11 cellular contexts compared by ENCODE assay signal in genomic region chr1:153386500-153386901, GRCh38. TPM values are rescaled to one million over a fixed set of nuclear protein-coding genes. Genes with fewer than 3 reads are reported as not detected.
A peak's percentile ranks its signal among the peaks of the same experiment; 100 is the strongest.
DNase-seq lines count a peak whose midpoint lies in the region; ATAC-seq and TF ChIP-seq lines count a peak whose summit lies in the region.
"Had no signal": no experiment of that assay in that cellular context is flagged by ENCODE, and none has a peak within 500 bp of the region (broad histone marks: within the 10 kb centered on the region; RNA-seq: fewer than 3 reads in every experiment).

No MANE protein-coding gene starts in this region.

- TF ChIP-seq CTCF in heart right ventricle (IDR thresholded peaks at IDR 0.05) (no peak), GM10248 (IDR thresholded peaks at IDR 0.05; ENCODE audit: control extremely low read depth, extremely low read depth, low read depth, missing control alignments) (no peak)

- DNase-seq in M059J (ENCODE audit: low read depth) (peak; percentile 6), T-helper 17 cell (no peak), heart right ventricle (peak; percentile 27 to 31), sciatic nerve (ENCODE audit: low spot score) (no peak), GM10248 (ENCODE audit: extremely low spot score) (no peak), NCI-H82 treated with DMSO at 0.1 percent for 48 hours (lab: John Stamatoyannopoulos, UW; ENCODE audit: unreplicated experiment) (no peak)
- no peak for DNase-seq in naive thymus-derived CD8-positive, alpha-beta T cell
- DNase-seq in stimulated activated CD4-positive, alpha-beta T cell treated with anti-CD3 and anti-CD28 coated beads, Interleukin-12 subunit alpha, Interleukin-12 subunit beta, amount 100 ng/mL, for 4 hours = no peak
- DNase-seq: activated CD4-positive, CD25-positive, alpha-beta regulatory T cell; NCI-H2081 treated with DMSO at 0.1 percent for 48 hours had no signal

- H3K36me3 ChIP-seq in heart right ventricle = no peaks in the 10 kb centered on the region

- no peak overlapping the region for H3K4me3 ChIP-seq in heart right ventricle

- H3K27ac Mint-ChIP-seq in T-helper 17 cell = no peak overlapping the region
- no peak overlapping the region for H3K27ac Mint-ChIP-seq in naive thymus-derived CD8-positive, alpha-beta T cell
- H3K27ac Mint-ChIP-seq: memory B cell had no signal

- H3K27me3 Mint-ChIP-seq in T-helper 17 cell = peaks cover 24% of the 10 kb centered on the region
- H3K27me3 Mint-ChIP-seq in naive thymus-derived CD8-positive, alpha-beta T cell = peaks cover 0 to 29% (median 12%) of the 10 kb centered on the region in 5 donors

- peak overlapping the region in 3 of 10 donors; percentile 24 to 87 (median 62) for H3K27ac ChIP-seq in heart right ventricle

- 76 to 84% methylated on average over 5 of the region's 5 CpGs for WGBS in heart right ventricle, 2 donors

- peaks cover 2% of the 10 kb centered on the region for H3K4me1 Mint-ChIP-seq in T-helper 17 cell
- H3K4me1 Mint-ChIP-seq in naive thymus-derived CD8-positive, alpha-beta T cell = peaks cover 0 to 5% (median 3%) of the 10 kb centered on the region in 4 donors
- H3K4me1 Mint-ChIP-seq: memory B cell had no signal

- H3K27me3 ChIP-seq in heart right ventricle = peaks cover 0 to 12% (median 0%) of the 10 kb centered on the region in 7 donors

- no peak overlapping the region for H3K4me3 Mint-ChIP-seq in T-helper 17 cell
- H3K4me3 Mint-ChIP-seq in naive thymus-derived CD8-positive, alpha-beta T cell = no peak overlapping the region
- H3K4me3 Mint-ChIP-seq: memory B cell had no signal

- H3K36me3 Mint-ChIP-seq in T-helper 17 cell (ENCODE audit: low read depth) = no peaks in the 10 kb centered on the region
- peaks cover 0 to 7% (median 6%) of the 10 kb centered on the region in 3 donors for H3K36me3 Mint-ChIP-seq in naive thymus-derived CD8-positive, alpha-beta T cell
- H3K36me3 Mint-ChIP-seq: memory B cell had no signal

- peak; percentile 18 for ATAC-seq in T-helper 17 cell
- peak in 7 of 8 donors; percentile 52 to 78 (median 58) for ATAC-seq in heart right ventricle
- ATAC-seq in sciatic nerve = peak; percentile 81
- no peak for ATAC-seq in naive thymus-derived CD8-positive, alpha-beta T cell

- H3K9me3 Mint-ChIP-seq in naive thymus-derived CD8-positive, alpha-beta T cell = peaks cover 0 to 17% (median 8%) of the 10 kb centered on the region in 9 donors

- POLR2A ChIA-PET in GM10248 (lab: Yijun Ruan, JAX) = no interaction called here
- POLR2A ChIA-PET in naive thymus-derived CD8-positive, alpha-beta T cell (lab: Charles Lee) = no interaction called here

- CTCF ChIA-PET in GM10248 (lab: Yijun Ruan, JAX) = interaction anchor here (1.3 kb wide), 2 partner anchors 29 to 109 kb away, joined by 3 to 5 read pairs; partner anchors contain the start of gene S100A9

- intact Hi-C loops in heart right ventricle (cut with DNase I) (no loop called here), sciatic nerve (cut with DNase I) (no loop called here)

- H3K4me1 ChIP-seq in heart right ventricle = peaks cover 0 to 57% (median 4%) of the 10 kb centered on the region in 9 donors

- H3K9me3 ChIP-seq in T-helper 17 cell (ENCODE audit: control insufficient read depth, low read length, poor library complexity, severe bottlenecking) (peaks cover 3% of the 10 kb centered on the region), heart right ventricle (peaks cover 0 to 19% (median 13%) of the 10 kb centered on the region in 11 donors)

RNA-seq across cellular contexts. Expression of gene S100A8, which starts 4.4 kb away (rescaled TPM):
- total RNA-seq in M059J (2014; rRNA removed; shearing (Covaris generic)) = 0.15 TPM in 1 of 2 replicates, not detected in the other
- total RNA-seq in T-helper 17 cell (100 to 1,000 TPM in 1 of 2 donors, 1 to 10 TPM in 1; 4.6 to 110 TPM), heart right ventricle (100 to 1,000 TPM in 1 of 10 donors, 10 to 100 TPM in 7, 1 to 10 TPM in 2; 6.2 to 105 (median 24.5) TPM), sciatic nerve (192 TPM)
- polyA plus RNA-seq in heart right ventricle = 10 to 100 TPM; 73.6 to 79.2 TPM
- not detected for total RNA-seq in naive thymus-derived CD8-positive, alpha-beta T cell
- 10 to 100 TPM in 2 of 3 donors, 1 to 10 TPM in 1; 1.0 to 12.4 (median 11.6) TPM for polyA plus RNA-seq in naive thymus-derived CD8-positive, alpha-beta T cell

RNA-seq across cellular contexts. Expression of gene S100A12, which starts 11.1 kb away (rescaled TPM):
- not detected in 2 replicates for total RNA-seq in M059J (2014; rRNA removed; shearing (Covaris generic))
- total RNA-seq in T-helper 17 cell (1 to 10 TPM; 2.0 to 9.1 TPM), heart right ventricle (10 to 100 TPM in 1 of 10 donors, 1 to 10 TPM in 6, under 1 TPM in 2, not detected in 1; 0.49 to 12.9 (median 1.9) TPM), sciatic nerve (15.3 TPM)
- 1 to 10 TPM; 4.6 to 6.2 TPM for polyA plus RNA-seq in heart right ventricle
- not detected for total RNA-seq in naive thymus-derived CD8-positive, alpha-beta T cell
- 1 to 10 TPM in 1 of 3 donors, under 1 TPM in 1, not detected in 1; 0.44 to 1.7 TPM for polyA plus RNA-seq in naive thymus-derived CD8-positive, alpha-beta T cell

RNA-seq across cellular contexts. Expression of gene S100A9, which starts 28.8 kb away (rescaled TPM):
- total RNA-seq in M059J (2014; rRNA removed; shearing (Covaris generic)) = 0.22 TPM in 1 of 2 replicates, not detected in the other
- total RNA-seq in T-helper 17 cell (100 to 1,000 TPM in 1 of 2 donors, 10 to 100 TPM in 1; 11.9 to 138 TPM), heart right ventricle (100 to 1,000 TPM in 3 of 10 donors, 10 to 100 TPM in 6, 1 to 10 TPM in 1; 9.9 to 182 (median 36.0) TPM), sciatic nerve (225 TPM)
- polyA plus RNA-seq in heart right ventricle = 100 to 1,000 TPM; 111 to 177 TPM
- 1 to 10 TPM; 2.2 to 2.8 TPM for total RNA-seq in naive thymus-derived CD8-positive, alpha-beta T cell
- 10 to 100 TPM in 2 of 3 donors, 1 to 10 TPM in 1; 5.0 to 18.8 (median 18.7) TPM for polyA plus RNA-seq in naive thymus-derived CD8-positive, alpha-beta T cell

RNA-seq across cellular contexts. Expression of gene S100A7A, which starts 29.8 kb away (rescaled TPM):
- not detected in 2 replicates for total RNA-seq in M059J (2014; rRNA removed; shearing (Covaris generic))
- total RNA-seq in T-helper 17 cell = not detected
- total RNA-seq in heart right ventricle = not detected
- not detected for polyA plus RNA-seq in heart right ventricle
- not detected for total RNA-seq in sciatic nerve
- total RNA-seq in naive thymus-derived CD8-positive, alpha-beta T cell = not detected
- polyA plus RNA-seq in naive thymus-derived CD8-positive, alpha-beta T cell = not detected

RNA-seq across cellular contexts. Expression of gene PGLYRP4, which starts 37.9 kb away (rescaled TPM):
- total RNA-seq in M059J (2014; rRNA removed; shearing (Covaris generic)) = not detected in 2 replicates
- total RNA-seq in T-helper 17 cell (not detected), heart right ventricle (not detected), sciatic nerve (not detected)
- not detected for polyA plus RNA-seq in heart right ventricle
- total RNA-seq in naive thymus-derived CD8-positive, alpha-beta T cell = not detected
- polyA plus RNA-seq in naive thymus-derived CD8-positive, alpha-beta T cell = not detected

Comparison
In these comparisons a context has a peak if more than half of its experiments do, and no peak if none do; other contexts are left out.
1. DNase-seq: peak in M059J (single experiment) and heart right ventricle (2 of 2); none in T-helper 17 cell (0 of 3), sciatic nerve (single experiment), GM10248 (single experiment), naive thymus-derived CD8-positive, alpha-beta T cell (0 of 10), stimulated activated CD4-positive, alpha-beta T cell treated with anti-CD3 and anti-CD28 coated beads, Interleukin-12 subunit alpha, Interleukin-12 subunit beta, amount 100 ng/mL, for 4 hours (single experiment) and NCI-H82 treated with DMSO at 0.1 percent for 48 hours (single experiment).
2. ATAC-seq: peak in T-helper 17 cell (single experiment), heart right ventricle (7 of 8) and sciatic nerve (single experiment); none in naive thymus-derived CD8-positive, alpha-beta T cell (0 of 2).